In genomic region chr1:226950316-226950715, GRCh38 we compare ENCODE assay signal across 1 cellular context.
TF ChIP-seq lines count a peak whose summit lies in the region.

No MANE protein-coding gene starts in this region.

TF ChIP-seq in K562, 482 proteins besides CTCF, POLR2A, EP300 and RAD21 (continued from another document):
- TF ChIP-seq ZNF274 (IDR thresholded peaks at IDR 0.05; ENCODE audit: borderline replicate concordance, low read depth, low read length), result no peak
- TF ChIP-seq E2F8 (IDR thresholded peaks at IDR 0.05; ENCODE audit: low read depth, partially characterized antibody), result no peak
- peak; percentile 85 for TF ChIP-seq ZFP36 (IDR thresholded peaks at IDR 0.05; ENCODE audit: low read depth, low read length, partially characterized antibody)
- TF ChIP-seq ADNP (tag; IDR thresholded peaks at IDR 0.05), result peak; percentile 96
- peak; percentile 76; the same call in 1 of the 2 replicates for TF ChIP-seq HDAC2 (IDR thresholded peaks at IDR 0.05)
- no peak for TF ChIP-seq ZNF212 (CRISPR knock-in tag; IDR thresholded peaks at IDR 0.05)
- TF ChIP-seq CHD4 (IDR thresholded peaks at IDR 0.05; ENCODE audit: insufficient read depth, insufficient replicate concordance, low read depth, low read length, poor library complexity, severe bottlenecking), result peak; percentile 76
- no peak for TF ChIP-seq ETS2 (tag; IDR thresholded peaks at IDR 0.05; ENCODE audit: borderline replicate concordance, poor library complexity, severe bottlenecking)
- TF ChIP-seq ZNF408 (CRISPR knock-in tag; IDR thresholded peaks at IDR 0.05; ENCODE audit: low read depth), result no peak
- TF ChIP-seq BRD9 (IDR thresholded peaks at IDR 0.05; ENCODE audit: low read depth, partially characterized antibody), result peak; percentile 54
- 0 out of 2 replicates have a peak, but pooled peaks have one; percentile 28 for TF ChIP-seq FOXM1 (IDR thresholded peaks at IDR 0.05; ENCODE audit: low read depth)
- TF ChIP-seq FOXM1 (CRISPR knock-in tag; IDR thresholded peaks at IDR 0.05; ENCODE audit: low read depth), result no peak
TF ChIP-seq in K562: peak in this region for 17.
